ENCODE assay signal across 17 cellular contexts in genomic region chr15:75098371-75098770, GRCh38.
DNase-seq lines count a peak whose midpoint lies in the region; ATAC-seq and TF ChIP-seq lines count a peak whose summit lies in the region.
"Had no signal": no experiment of that assay in that cellular context is flagged by ENCODE, and none has a peak within 500 bp of the region (broad histone marks: within the 10 kb centered on the region; RNA-seq: fewer than 3 reads in every experiment).

No MANE protein-coding gene starts in this region.

- no peak overlapping the region for H3K18ac ChIP-seq in trophoblast cell (ENCODE audit: low read length)

- H3K36me3 Mint-ChIP-seq in activated CD8-positive, alpha-beta T cell treated with anti-CD3 and anti-CD28 coated beads, Interleukin-2, amount 10 ng/mL, durations not matched to agents 7 days and 5 days (ENCODE audit: low read depth): no peaks in the 10 kb centered on the region
- H3K36me3 Mint-ChIP-seq in activated CD8-positive, alpha-beta T cell treated with anti-CD3 and anti-CD28 coated beads for 36 hours (ENCODE audit: low read depth): no peaks in the 10 kb centered on the region
- no peaks in the 10 kb centered on the region for H3K36me3 Mint-ChIP-seq in central memory CD8-positive, alpha-beta T cell (ENCODE audit: insufficient read depth)
- H3K36me3 Mint-ChIP-seq in mesothelial cell of epicardium: no peaks in the 10 kb centered on the region
- H3K36me3 Mint-ChIP-seq: CD8-positive, alpha-beta T cell had no signal

- POLR2A ChIA-PET in activated CD8-positive, alpha-beta T cell treated with anti-CD3 and anti-CD28 coated beads, Interleukin-2, amount 10 ng/mL, durations not matched to agents 7 days and 5 days (lab: Charles Lee): no interaction called here
- POLR2A ChIA-PET in activated CD8-positive, alpha-beta T cell treated with anti-CD3 and anti-CD28 coated beads for 36 hours (lab: Charles Lee): no interaction called here
- POLR2A ChIA-PET in RWPE1 (lab: Yijun Ruan, JAX; ENCODE audit: low non-redundant PET): no interaction called here

- CTCF ChIA-PET in activated CD8-positive, alpha-beta T cell treated with anti-CD3 and anti-CD28 coated beads, Interleukin-2, amount 10 ng/mL, durations not matched to agents 7 days and 5 days (lab: Charles Lee): interaction anchor here (1.0 to 1.1 kb wide), 2 partner anchors 17 to 65 kb away, joined by 3 read pairs; no protein-coding TSS in a partner anchor
- CTCF ChIA-PET in activated CD8-positive, alpha-beta T cell treated with anti-CD3 and anti-CD28 coated beads for 36 hours (lab: Charles Lee): no interaction called here
- CTCF ChIA-PET in RWPE1 (lab: Yijun Ruan, JAX): interaction anchor here (1.1 kb wide), 1 partner anchor 18 kb away, joined by 5 read pairs; no protein-coding TSS in a partner anchor

- H3K14ac ChIP-seq in trophoblast cell (ENCODE audit: low read length): no peak overlapping the region

- H3K27ac Mint-ChIP-seq in activated CD8-positive, alpha-beta T cell treated with anti-CD3 and anti-CD28 coated beads, Interleukin-2, amount 10 ng/mL, durations not matched to agents 7 days and 5 days: peak overlapping the region; percentile 55
- H3K27ac Mint-ChIP-seq in activated CD8-positive, alpha-beta T cell treated with anti-CD3 and anti-CD28 coated beads for 36 hours: no peak overlapping the region
- peak overlapping the region; percentile 72 for H3K27ac Mint-ChIP-seq in central memory CD8-positive, alpha-beta T cell (ENCODE audit: low read depth)
- H3K27ac Mint-ChIP-seq in mesothelial cell of epicardium: peak overlapping the region; percentile 6
- H3K27ac Mint-ChIP-seq: CD8-positive, alpha-beta T cell had no signal

- no peak overlapping the region for H3K23ac ChIP-seq in trophoblast cell (ENCODE audit: low read length)

- H2BK12ac ChIP-seq in trophoblast cell (ENCODE audit: low read length): no peak overlapping the region

- TF ChIP-seq CTCF in activated CD8-positive, alpha-beta T cell treated with anti-CD3 and anti-CD28 coated beads for 36 hours (IDR thresholded peaks at IDR 0.05): no peak
- TF ChIP-seq CTCF in mesothelial cell of epicardium (IDR thresholded peaks at IDR 0.05; ENCODE audit: unreplicated experiment) (no peak), RWPE1 (conservative IDR thresholded peaks at IDR 0.05; ENCODE audit: low read depth) (no peak)

- peaks cover 8% of the 10 kb centered on the region for H3K27me3 Mint-ChIP-seq in activated CD8-positive, alpha-beta T cell treated with anti-CD3 and anti-CD28 coated beads, Interleukin-2, amount 10 ng/mL, durations not matched to agents 7 days and 5 days (ENCODE audit: low read depth)
- peaks cover 11% of the 10 kb centered on the region for H3K27me3 Mint-ChIP-seq in activated CD8-positive, alpha-beta T cell treated with anti-CD3 and anti-CD28 coated beads for 36 hours
- peaks cover 8% of the 10 kb centered on the region for H3K27me3 Mint-ChIP-seq in central memory CD8-positive, alpha-beta T cell
- no peaks in the 10 kb centered on the region for H3K27me3 Mint-ChIP-seq in mesothelial cell of epicardium (ENCODE audit: low read depth)

- no CpG with 5 or more reads among the region's 4 CpGs for WGBS in trophoblast cell (ENCODE audit: extremely low coverage, insufficient coverage, insufficient read length)

- H3K79me1 ChIP-seq in trophoblast cell (ENCODE audit: low read length): no peaks in the 10 kb centered on the region

- no peaks in the 10 kb centered on the region for H3K27me3 ChIP-seq in trophoblast cell (ENCODE audit: insufficient read depth, low read length)
- H3K27me3 ChIP-seq: BE2C had no signal

- no peak overlapping the region for H3K4me3 Mint-ChIP-seq in activated CD8-positive, alpha-beta T cell treated with anti-CD3 and anti-CD28 coated beads, Interleukin-2, amount 10 ng/mL, durations not matched to agents 7 days and 5 days
- H3K4me3 Mint-ChIP-seq in activated CD8-positive, alpha-beta T cell treated with anti-CD3 and anti-CD28 coated beads for 36 hours: no peak overlapping the region
- H3K4me3 Mint-ChIP-seq in central memory CD8-positive, alpha-beta T cell: no peak overlapping the region
- no peak overlapping the region for H3K4me3 Mint-ChIP-seq in mesothelial cell of epicardium
- H3K4me3 Mint-ChIP-seq: CD8-positive, alpha-beta T cell had no signal

- no peak overlapping the region for H4K91ac ChIP-seq in trophoblast cell (ENCODE audit: low read depth, low read length)

- in situ Hi-C loops in ACHN (cut with HindIII; ENCODE audit: low pct_ligation_motif_present, low pct_unique_long_range_greater_than_20kb, low sequenced_read_pairs): no loop called here

- H2BK120ac ChIP-seq in trophoblast cell (ENCODE audit: insufficient read depth, low read length, poor library complexity): no peak overlapping the region

- H2AK5ac ChIP-seq in trophoblast cell (ENCODE audit: low read length): no peak overlapping the region

- no peak for ATAC-seq in activated CD8-positive, alpha-beta T cell treated with anti-CD3 and anti-CD28 coated beads, Interleukin-2, amount 10 ng/mL, durations not matched to agents 7 days and 5 days
- ATAC-seq in activated CD8-positive, alpha-beta T cell treated with anti-CD3 and anti-CD28 coated beads for 36 hours: no peak
- ATAC-seq in central memory CD8-positive, alpha-beta T cell (replicated peaks; ENCODE audit: extremely low read depth, poor library complexity, severe bottlenecking): no peak
- ATAC-seq: CD8-positive, alpha-beta T cell; HCT116 had no signal

- intact Hi-C loops in activated CD8-positive, alpha-beta T cell treated with anti-CD3 and anti-CD28 coated beads for 36 hours (cut with micrococcal nuclease): no loop called here

- peaks cover 1% of the 10 kb centered on the region for H3K9me3 ChIP-seq in trophoblast cell (ENCODE audit: insufficient read depth, low read depth, low read length)
- H3K9me3 ChIP-seq: BE2C had no signal

- H4K8ac ChIP-seq in trophoblast cell (ENCODE audit: low read depth, low read length): no peak overlapping the region

- no peaks in the 10 kb centered on the region for H3K9me3 Mint-ChIP-seq in activated CD8-positive, alpha-beta T cell treated with anti-CD3 and anti-CD28 coated beads, Interleukin-2, amount 10 ng/mL, durations not matched to agents 7 days and 5 days (ENCODE audit: insufficient read depth)
- H3K9me3 Mint-ChIP-seq in activated CD8-positive, alpha-beta T cell treated with anti-CD3 and anti-CD28 coated beads for 36 hours: no peaks in the 10 kb centered on the region
- no peaks in the 10 kb centered on the region for H3K9me3 Mint-ChIP-seq in central memory CD8-positive, alpha-beta T cell
- H3K9me3 Mint-ChIP-seq in mesothelial cell of epicardium: no peaks in the 10 kb centered on the region
- H3K9me3 Mint-ChIP-seq: CD8-positive, alpha-beta T cell had no signal

- peak overlapping the region; percentile 39 for H3K4me3 ChIP-seq in trophoblast cell (ENCODE audit: low read depth, low read length)

- H3K4me1 ChIP-seq in trophoblast cell (ENCODE audit: control insufficient read depth in 1 of 2, insufficient read depth in 2 of 2, low read length in 2 of 2): no peaks in the 10 kb centered on the region
- H3K4me1 ChIP-seq: BE2C had no signal

- H3K4me2 ChIP-seq in trophoblast cell (ENCODE audit: low read length): no peak overlapping the region

- H3K4me1 Mint-ChIP-seq in activated CD8-positive, alpha-beta T cell treated with anti-CD3 and anti-CD28 coated beads, Interleukin-2, amount 10 ng/mL, durations not matched to agents 7 days and 5 days (ENCODE audit: low read depth): peaks cover 7% of the 10 kb centered on the region
- peaks cover 13% of the 10 kb centered on the region for H3K4me1 Mint-ChIP-seq in activated CD8-positive, alpha-beta T cell treated with anti-CD3 and anti-CD28 coated beads for 36 hours (ENCODE audit: low read depth)
- peaks cover 6% of the 10 kb centered on the region for H3K4me1 Mint-ChIP-seq in central memory CD8-positive, alpha-beta T cell
- no peaks in the 10 kb centered on the region for H3K4me1 Mint-ChIP-seq in mesothelial cell of epicardium

- H2BK5ac ChIP-seq in trophoblast cell (ENCODE audit: low read depth, low read length, poor library complexity): no peak overlapping the region

- no peak overlapping the region for H3K27ac ChIP-seq in trophoblast cell (ENCODE audit: low read depth, low read length)
- H3K27ac ChIP-seq in RWPE1: no peak overlapping the region
- H3K27ac ChIP-seq: 22Rv1, C4-2B had no signal

- no peak overlapping the region for H2AFZ ChIP-seq in trophoblast cell (ENCODE audit: insufficient read depth, low read length, poor library complexity)

- no peaks in the 10 kb centered on the region for H3K79me2 ChIP-seq in trophoblast cell (ENCODE audit: control insufficient read depth, insufficient read depth, low read length, poor library complexity)

- no peak overlapping the region for H3K4ac ChIP-seq in trophoblast cell (ENCODE audit: low read depth, low read length)

- no peak for DNase-seq in activated CD8-positive, alpha-beta T cell treated with anti-CD3 and anti-CD28 coated beads, Interleukin-2, amount 10 ng/mL, durations not matched to agents 7 days and 5 days
- DNase-seq in activated CD8-positive, alpha-beta T cell treated with anti-CD3 and anti-CD28 coated beads for 36 hours: no peak
- no peak for DNase-seq in central memory CD8-positive, alpha-beta T cell (ENCODE audit: low spot score in 2 of 2)
- no peak for DNase-seq in mesothelial cell of epicardium (ENCODE audit: low spot score in 2 of 2, unreplicated experiment in 2 of 2)
- no peak for DNase-seq in trophoblast cell
- DNase-seq in stimulated activated CD4-positive, alpha-beta T cell treated with anti-CD3 and anti-CD28 coated beads, Interleukin-1b, Interleukin-23, amount 100 ng/mL, for 48 hours: no peak
- no peak for DNase-seq in RWPE1 (ENCODE audit: low spot score)
- DNase-seq in ACHN: no peak
- DNase-seq: BE2C; CD8-positive, alpha-beta T cell; COR-L47; DMS153; DMS79 treated with DMSO at 0.1 percent for 48 hours; EL had no signal

- no peaks in the 10 kb centered on the region for H3K36me3 ChIP-seq in trophoblast cell (ENCODE audit: control insufficient read depth in 1 of 2, insufficient read depth in 2 of 2, low read length in 2 of 2)
- H3K36me3 ChIP-seq: BE2C had no signal

- no peak overlapping the region for H4K12ac ChIP-seq in trophoblast cell (ENCODE audit: low read depth, low read length)

- H3K9ac ChIP-seq in trophoblast cell (ENCODE audit: low read length): peak overlapping the region; percentile 76
